In genomic region chr6:1513206-1513605, GRCh38 we compare ENCODE assay signal across 24 cellular contexts.
"Had no signal": no experiment of that assay in that cellular context is flagged by ENCODE, and none has a peak within 500 bp of the region (broad histone marks: within the 10 kb centered on the region; RNA-seq: fewer than 3 reads in every experiment).

No MANE protein-coding gene starts in this region.

- H3K4me3 ChIP-seq: K562, SJSA1, SK-N-MC had no signal

- ATAC-seq: K562 had no signal

- H3K4me1 Mint-ChIP-seq: IgD-negative memory B cell had no signal

- H3K36me3 Mint-ChIP-seq: IgD-negative memory B cell had no signal

- H3K9me3 ChIP-seq: SJSA1 had no signal

- H3K27ac Mint-ChIP-seq: IgD-negative memory B cell had no signal

- FAIRE-seq: HTR-8/SVneo, K562, RCC 7860 had no signal

- H3K27me3 ChIP-seq: SJSA1 had no signal

- H3K4me1 ChIP-seq: SJSA1 had no signal

- H3K27ac ChIP-seq: SJSA1, SK-N-MC had no signal

- H3K36me3 ChIP-seq: SJSA1 had no signal

- DNase-seq: MV-4-11, NCI-H1048, NCI-H1105, NCI-H1417, NCI-H1436 treated with DMSO at 0.1 percent for 48 hours, NCI-H1694, NCI-H187 treated with DMSO at 0.1 percent for 48 hours, NCI-H2029 treated with DMSO at 0.1 percent for 48 hours, NCI-H2171, NCI-H226, NCI-H446, NCI-H510A, NCI-H524 treated with DMSO at 0.1 percent for 48 hours, NCI-H69, NCI-H774, Right ventricle myocardium superior, RPMI8226, SIG-M5 had no signal
